8 cellular contexts compared by ENCODE assay signal in genomic region chr18:63366270-63366990, GRCh38. TPM values are rescaled to one million over a fixed set of nuclear protein-coding genes. Genes with fewer than 3 reads are reported as not detected.
DNase-seq lines count a peak whose midpoint lies in the region; ATAC-seq and TF ChIP-seq lines count a peak whose summit lies in the region.

No MANE protein-coding gene starts in this region.

- H2BK15ac ChIP-seq in neuronal stem cell (ENCODE audit: low read length) = peak overlapping the region; percentile 51

- H3K9me3 ChIP-seq in PC-9 (ENCODE audit: insufficient read depth, low read depth) (no peaks in the 10 kb centered on the region; the same call in 1 of the 2 replicates), neuronal stem cell (replicated peaks in 1 of 2; ENCODE audit: control insufficient read depth in 2 of 2, insufficient read depth in 1 of 2, low read depth in 1 of 2, low read length in 2 of 2) (peaks cover 6 to 7% of the 10 kb centered on the region in 2 donors)

- no peaks in the 10 kb centered on the region for H3K9me2 ChIP-seq in PC-9 (ENCODE audit: insufficient read depth)

- H3K4me1 ChIP-seq in PC-9 (replicated peaks; ENCODE audit: insufficient read depth) (peaks cover 20% of the 10 kb centered on the region), neuronal stem cell (ENCODE audit: control insufficient read depth in 2 of 2, insufficient read depth in 1 of 2, low read depth in 1 of 2, low read length in 2 of 2) (peaks cover 2 to 10% of the 10 kb centered on the region in 2 donors)

- no peak overlapping the region for H4K8ac ChIP-seq in neuronal stem cell (ENCODE audit: low read depth, low read length)

- POLR2A ChIA-PET in PC-9 (lab: Charles Lee; ENCODE audit: unreplicated experiment) = interaction anchor here (0.7 to 1.0 kb wide), 2 partner anchors 55 to 604 kb away, joined by 3 to 12 read pairs; partner anchors contain the start of genes SERPINB8 and VPS4B

- H3K4me2 ChIP-seq in PC-9 (peak overlapping the region; percentile 98), neuronal stem cell (ENCODE audit: insufficient read depth, low read length, poor library complexity, severe bottlenecking) (peak overlapping the region; percentile 65)

- peaks cover 10% of the 10 kb centered on the region for H4K20me1 ChIP-seq in PC-9 (ENCODE audit: insufficient read depth)

- H3K27me3 ChIP-seq in PC-9 (ENCODE audit: insufficient read depth, low read depth) (no peaks in the 10 kb centered on the region), neuronal stem cell (ENCODE audit: control insufficient read depth in 3 of 3, insufficient read depth in 3 of 3, low read depth in 1 of 3, low read length in 3 of 3) (no peaks in the 10 kb centered on the region)

- H2AFZ ChIP-seq in PC-9 = peak overlapping the region; percentile 91
- peak overlapping the region; percentile 88 for H2AFZ ChIP-seq in neuronal stem cell (ENCODE audit: low read length)

- TSS peak; percentile 55 for BruUV-seq in PC-9 (replicated peaks; lab: Mats Ljungman, UMichigan)

- H2BK12ac ChIP-seq in neuronal stem cell (ENCODE audit: low read length) = no peak overlapping the region

- H3F3A ChIP-seq in PC-9 (ENCODE audit: insufficient read depth, low read depth) = peaks cover 12% of the 10 kb centered on the region; the same call in 1 of the 2 replicates

- intact Hi-C loops in PC-9 (cut with micrococcal nuclease; ENCODE audit: unreplicated experiment) = loop anchor here (10.0 kb wide), 1 partner anchor 478 kb away; no protein-coding TSS in a partner anchor

- peaks cover 35% of the 10 kb centered on the region for H3K79me2 ChIP-seq in PC-9 (ENCODE audit: low read depth)

- H3K14ac ChIP-seq in neuronal stem cell (ENCODE audit: low read length) = peak overlapping the region; percentile 84

- WGBS in neuronal stem cell (ENCODE audit: extremely low coverage in 2 of 2, insufficient read length in 2 of 2, insufficient replicate concordance in 1 of 2), 2 donors = no CpG with 5 or more reads among the region's 60 CpGs

- H3K23ac ChIP-seq in neuronal stem cell (ENCODE audit: low read depth, low read length, poor library complexity) = peak overlapping the region; percentile 45

- peak overlapping the region; percentile 90 for H3K9ac ChIP-seq in neuronal stem cell (ENCODE audit: low read depth, low read length, poor library complexity)

- H3K18ac ChIP-seq in neuronal stem cell (ENCODE audit: low read length) = peak overlapping the region; percentile 89

- peaks cover 2% of the 10 kb centered on the region for H3K79me1 ChIP-seq in neuronal stem cell (ENCODE audit: low read depth, low read length)

- CTCF ChIA-PET in PC-9 (lab: Charles Lee) = interaction anchor here (0.6 kb wide), 1 partner anchor 73 kb away, joined by 4 read pairs; no protein-coding TSS in a partner anchor

- no peak overlapping the region for H3K4ac ChIP-seq in neuronal stem cell (ENCODE audit: low read length)

- H3K4me3 ChIP-seq in AG09309 (ENCODE audit: control insufficient read depth, low read depth, low read length) = peak overlapping the region; percentile 65
- peak overlapping the region; percentile 99 for H3K4me3 ChIP-seq in PC-9
- peak overlapping the region; percentile 92 for H3K4me3 ChIP-seq in fibroblast of villous mesenchyme (ENCODE audit: low read depth, low read length)
- H3K4me3 ChIP-seq in neuronal stem cell (ENCODE audit: low read length in 2 of 2) = peak overlapping the region; percentile 64 to 98

- H3K36me3 ChIP-seq in PC-9 (ENCODE audit: low read depth) (peaks cover 18% of the 10 kb centered on the region; the same call in 1 of the 2 replicates), neuronal stem cell (replicated peaks in 1 of 2; ENCODE audit: control insufficient read depth in 2 of 2, insufficient read depth in 2 of 2, low read length in 2 of 2) (peaks cover 7 to 23% of the 10 kb centered on the region in 2 donors)

- peak overlapping the region; percentile 71 for H3K27ac ChIP-seq in PC-9
- no peak overlapping the region for H3K27ac ChIP-seq in neuronal stem cell (replicated peaks; ENCODE audit: low read length)

- no peak for TF ChIP-seq CTCF in AG09309 (IDR thresholded peaks at IDR 0.05; ENCODE audit: control insufficient read depth, insufficient read depth, low read depth, low read length, missing control alignments)
- TF ChIP-seq CTCF in PC-9 (conservative IDR thresholded peaks at IDR 0.05) = no peak
- TF ChIP-seq CTCF in fibroblast of villous mesenchyme (IDR thresholded peaks at IDR 0.05; ENCODE audit: insufficient read depth, low read depth, low read length) = no peak

- no peak for DNase-seq in AG09309 (ENCODE audit: low read depth)
- DNase-seq in PC-9 = peak; percentile 43 to 78
- peak; percentile 60 for DNase-seq in activated T-helper 9 cell treated with anti-CD3 and anti-CD28 coated beads, Interleukin-2, amount 50 U/mL, for 16 hours (ENCODE audit: low read depth)
- DNase-seq in fibroblast of villous mesenchyme (ENCODE audit: low read depth) = peak; percentile 59
- DNase-seq in neuronal stem cell (ENCODE audit: low spot score) = peak; percentile 14
- peak; percentile 35 for DNase-seq in stromal cell of bone marrow (ENCODE audit: low read depth)

- H2AK5ac ChIP-seq in neuronal stem cell (ENCODE audit: low read depth, low read length) = peak overlapping the region; percentile 74

- no peak overlapping the region for H4K91ac ChIP-seq in neuronal stem cell (ENCODE audit: low read depth, low read length, poor library complexity)

- H2BK120ac ChIP-seq in neuronal stem cell (ENCODE audit: low read depth, low read length) = no peak overlapping the region

- ATAC-seq in GM18907 (IDR thresholded peaks at IDR 0.05; ENCODE audit: unreplicated experiment) (peak; percentile 42), HG03159 (IDR thresholded peaks at IDR 0.05; ENCODE audit: unreplicated experiment) (peak; percentile 27)

- H2BK5ac ChIP-seq in neuronal stem cell (ENCODE audit: low read length) = peak overlapping the region; percentile 83

RNA-seq across cellular contexts. Expression of gene KDSR, which starts 0.6 kb away (rescaled TPM):
- total RNA-seq in PC-9 (2021) (33.8 and 41.7 TPM in 2 replicates), fibroblast of villous mesenchyme (26.8 and 31.2 TPM in 2 replicates)
- 14.8 TPM for polyA plus RNA-seq in neuronal stem cell (2013, experiment 1 of 2)
- polyA plus RNA-seq in neuronal stem cell (2013, experiment 2 of 2) = 15.2 TPM

RNA-seq across cellular contexts. Expression of gene BCL2, which starts 46.9 kb away (rescaled TPM):
- total RNA-seq in PC-9 (2021) = 2.0 TPM in 2 replicates
- total RNA-seq in fibroblast of villous mesenchyme = 0.64 and 0.86 TPM in 2 replicates
- polyA plus RNA-seq in neuronal stem cell (2013, experiment 1 of 2) = 10.8 TPM
- 10.2 TPM for polyA plus RNA-seq in neuronal stem cell (2013, experiment 2 of 2)

RNA-seq across cellular contexts. Expression of gene VPS4B, which starts 55.8 kb away (rescaled TPM):
- total RNA-seq in PC-9 (2021) (52.4 and 59.7 TPM in 2 replicates), fibroblast of villous mesenchyme (32.2 and 47.5 TPM in 2 replicates)
- 32.7 TPM for polyA plus RNA-seq in neuronal stem cell (2013, experiment 1 of 2)
- polyA plus RNA-seq in neuronal stem cell (2013, experiment 2 of 2) = 33.3 TPM
